1 cellular context compared by ENCODE assay signal in genomic region chr13:105961438-105961837, GRCh38.
TF ChIP-seq lines count a peak whose summit lies in the region.

No MANE protein-coding gene starts in this region.

TF ChIP-seq in endothelial cell of umbilical vein, 7 proteins besides CTCF, POLR2A, EP300 and RAD21 (continued from another document):
- no peak for TF ChIP-seq MAX (IDR thresholded peaks at IDR 0.05; ENCODE audit: insufficient read depth, insufficient read length)
